ENCODE assay signal across 8 cellular contexts in the genomic region with DNA sequence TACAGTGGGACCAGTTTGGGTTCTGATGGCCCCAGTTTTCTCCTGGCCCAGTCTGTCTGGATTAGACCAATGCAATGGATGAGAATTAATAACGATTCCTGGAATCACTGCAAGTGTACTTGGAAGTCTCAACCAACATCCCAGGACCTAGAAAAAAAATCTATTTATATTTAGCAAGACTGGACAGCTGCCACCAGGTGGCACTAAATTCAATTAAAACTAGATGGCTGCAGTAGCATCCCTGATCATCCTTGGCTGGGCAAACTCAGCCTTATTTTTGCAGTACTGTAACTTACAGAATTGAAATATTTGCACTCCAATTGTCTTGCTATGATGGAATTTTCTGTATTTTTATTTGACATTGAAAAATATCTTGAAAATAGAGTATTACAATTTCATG.
A peak's percentile ranks its signal among the peaks of the same experiment; 100 is the strongest.
DNase-seq lines count a peak whose midpoint lies in the region; ATAC-seq, FAIRE-seq and TF ChIP-seq lines count a peak whose summit lies in the region.

No MANE protein-coding gene starts in this region.

- TF ChIP-seq CTCF in mesothelial cell of epicardium (IDR thresholded peaks at IDR 0.05; ENCODE audit: unreplicated experiment), result peak; percentile 86

- no peak overlapping the region for H3K27ac Mint-ChIP-seq in mesothelial cell of epicardium

- H3K27me3 Mint-ChIP-seq in mesothelial cell of epicardium (ENCODE audit: low read depth), result peaks cover 3% of the 10 kb centered on the region

- peaks cover 6% of the 10 kb centered on the region for H3K4me1 Mint-ChIP-seq in mesothelial cell of epicardium

- peaks cover 17% of the 10 kb centered on the region for H3K9me3 Mint-ChIP-seq in mesothelial cell of epicardium

- FAIRE-seq in G401.6 (lab: Jason Lieb, UNC), result peak; percentile 11
- peak; percentile 59 for FAIRE-seq in endometrium (lab: Jason Lieb, UNC)
- no peak for FAIRE-seq in urothelium cell line (lab: Jason Lieb, UNC)

- H3K4me3 Mint-ChIP-seq in mesothelial cell of epicardium, result no peak overlapping the region

- peaks cover 11% of the 10 kb centered on the region for H3K36me3 Mint-ChIP-seq in mesothelial cell of epicardium

- peak; percentile 51 for ATAC-seq in HG02798 (IDR thresholded peaks at IDR 0.05; ENCODE audit: poor library complexity, unreplicated experiment)

- DNase-seq in NCI-H2171 (lab: John Stamatoyannopoulos, UW) (peak; percentile 33), UCSD-AML1 (lab: John Stamatoyannopoulos, UW; ENCODE audit: unreplicated experiment) (peak; percentile 20), mesothelial cell of epicardium (ENCODE audit: low spot score in 2 of 2, unreplicated experiment in 2 of 2) (peak; percentile 23 to 43), urothelium cell line (ENCODE audit: low spot score) (peak; percentile 36), middle frontal gyrus (ENCODE audit: extremely low spot score, low spot score) (no peak)
